1 cellular context compared by ENCODE assay signal in genomic region chr20:40686434-40686882, GRCh38.
TF ChIP-seq lines count a peak whose summit lies in the region.

No MANE protein-coding gene starts in this region.

TF ChIP-seq in liver, 16 proteins besides CTCF, POLR2A, EP300 and RAD21:
- TF ChIP-seq, protein P1, sequence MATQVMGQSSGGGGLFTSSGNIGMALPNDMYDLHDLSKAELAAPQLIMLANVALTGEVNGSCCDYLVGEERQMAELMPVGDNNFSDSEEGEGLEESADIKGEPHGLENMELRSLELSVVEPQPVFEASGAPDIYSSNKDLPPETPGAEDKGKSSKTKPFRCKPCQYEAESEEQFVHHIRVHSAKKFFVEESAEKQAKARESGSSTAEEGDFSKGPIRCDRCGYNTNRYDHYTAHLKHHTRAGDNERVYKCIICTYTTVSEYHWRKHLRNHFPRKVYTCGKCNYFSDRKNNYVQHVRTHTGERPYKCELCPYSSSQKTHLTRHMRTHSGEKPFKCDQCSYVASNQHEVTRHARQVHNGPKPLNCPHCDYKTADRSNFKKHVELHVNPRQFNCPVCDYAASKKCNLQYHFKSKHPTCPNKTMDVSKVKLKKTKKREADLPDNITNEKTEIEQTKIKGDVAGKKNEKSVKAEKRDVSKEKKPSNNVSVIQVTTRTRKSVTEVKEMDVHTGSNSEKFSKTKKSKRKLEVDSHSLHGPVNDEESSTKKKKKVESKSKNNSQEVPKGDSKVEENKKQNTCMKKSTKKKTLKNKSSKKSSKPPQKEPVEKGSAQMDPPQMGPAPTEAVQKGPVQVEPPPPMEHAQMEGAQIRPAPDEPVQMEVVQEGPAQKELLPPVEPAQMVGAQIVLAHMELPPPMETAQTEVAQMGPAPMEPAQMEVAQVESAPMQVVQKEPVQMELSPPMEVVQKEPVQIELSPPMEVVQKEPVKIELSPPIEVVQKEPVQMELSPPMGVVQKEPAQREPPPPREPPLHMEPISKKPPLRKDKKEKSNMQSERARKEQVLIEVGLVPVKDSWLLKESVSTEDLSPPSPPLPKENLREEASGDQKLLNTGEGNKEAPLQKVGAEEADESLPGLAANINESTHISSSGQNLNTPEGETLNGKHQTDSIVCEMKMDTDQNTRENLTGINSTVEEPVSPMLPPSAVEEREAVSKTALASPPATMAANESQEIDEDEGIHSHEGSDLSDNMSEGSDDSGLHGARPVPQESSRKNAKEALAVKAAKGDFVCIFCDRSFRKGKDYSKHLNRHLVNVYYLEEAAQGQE (IDR thresholded peaks at IDR 0.05), result peak; percentile 77
- TF ChIP-seq EGR1 (IDR thresholded peaks at IDR 0.05; ENCODE audit: low read depth in 2 of 2) (no peak), FOXA1 (IDR thresholded peaks at IDR 0.05) (no peak), HNF4G (IDR thresholded peaks at IDR 0.05) (no peak), NR2F2 (IDR thresholded peaks at IDR 0.05) (no peak), SP1 (IDR thresholded peaks at IDR 0.05) (no peak), RXRA (IDR thresholded peaks at IDR 0.05) (peak; percentile 5 to 49), ATF3 (IDR thresholded peaks at IDR 0.05) (no peak), TAF1 (conservative IDR thresholded peaks at IDR 0.05) (peak; percentile 83), YY1 (IDR thresholded peaks at IDR 0.05) (peak; percentile 24), FOXA2 (IDR thresholded peaks at IDR 0.05) (no peak), JUND (IDR thresholded peaks at IDR 0.05) (no peak), GABPA (IDR thresholded peaks at IDR 0.05 in 1 of 2, conservative IDR thresholded peaks at IDR 0.05 in 1 of 2) (no peak), HNF4A (conservative IDR thresholded peaks at IDR 0.05) (peak in 1 of 2 donors; percentile 46)
- TF ChIP-seq, protein P2, sequence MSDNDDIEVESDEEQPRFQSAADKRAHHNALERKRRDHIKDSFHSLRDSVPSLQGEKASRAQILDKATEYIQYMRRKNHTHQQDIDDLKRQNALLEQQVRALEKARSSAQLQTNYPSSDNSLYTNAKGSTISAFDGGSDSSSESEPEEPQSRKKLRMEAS (IDR thresholded peaks at IDR 0.05), result no peak
- TF ChIP-seq, protein P3, sequence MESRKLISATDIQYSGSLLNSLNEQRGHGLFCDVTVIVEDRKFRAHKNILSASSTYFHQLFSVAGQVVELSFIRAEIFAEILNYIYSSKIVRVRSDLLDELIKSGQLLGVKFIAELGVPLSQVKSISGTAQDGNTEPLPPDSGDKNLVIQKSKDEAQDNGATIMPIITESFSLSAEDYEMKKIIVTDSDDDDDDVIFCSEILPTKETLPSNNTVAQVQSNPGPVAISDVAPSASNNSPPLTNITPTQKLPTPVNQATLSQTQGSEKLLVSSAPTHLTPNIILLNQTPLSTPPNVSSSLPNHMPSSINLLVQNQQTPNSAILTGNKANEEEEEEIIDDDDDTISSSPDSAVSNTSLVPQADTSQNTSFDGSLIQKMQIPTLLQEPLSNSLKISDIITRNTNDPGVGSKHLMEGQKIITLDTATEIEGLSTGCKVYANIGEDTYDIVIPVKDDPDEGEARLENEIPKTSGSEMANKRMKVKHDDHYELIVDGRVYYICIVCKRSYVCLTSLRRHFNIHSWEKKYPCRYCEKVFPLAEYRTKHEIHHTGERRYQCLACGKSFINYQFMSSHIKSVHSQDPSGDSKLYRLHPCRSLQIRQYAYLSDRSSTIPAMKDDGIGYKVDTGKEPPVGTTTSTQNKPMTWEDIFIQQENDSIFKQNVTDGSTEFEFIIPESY (IDR thresholded peaks at IDR 0.05), result no peak
